ENCODE assay signal across 8 cellular contexts in the genomic region with DNA sequence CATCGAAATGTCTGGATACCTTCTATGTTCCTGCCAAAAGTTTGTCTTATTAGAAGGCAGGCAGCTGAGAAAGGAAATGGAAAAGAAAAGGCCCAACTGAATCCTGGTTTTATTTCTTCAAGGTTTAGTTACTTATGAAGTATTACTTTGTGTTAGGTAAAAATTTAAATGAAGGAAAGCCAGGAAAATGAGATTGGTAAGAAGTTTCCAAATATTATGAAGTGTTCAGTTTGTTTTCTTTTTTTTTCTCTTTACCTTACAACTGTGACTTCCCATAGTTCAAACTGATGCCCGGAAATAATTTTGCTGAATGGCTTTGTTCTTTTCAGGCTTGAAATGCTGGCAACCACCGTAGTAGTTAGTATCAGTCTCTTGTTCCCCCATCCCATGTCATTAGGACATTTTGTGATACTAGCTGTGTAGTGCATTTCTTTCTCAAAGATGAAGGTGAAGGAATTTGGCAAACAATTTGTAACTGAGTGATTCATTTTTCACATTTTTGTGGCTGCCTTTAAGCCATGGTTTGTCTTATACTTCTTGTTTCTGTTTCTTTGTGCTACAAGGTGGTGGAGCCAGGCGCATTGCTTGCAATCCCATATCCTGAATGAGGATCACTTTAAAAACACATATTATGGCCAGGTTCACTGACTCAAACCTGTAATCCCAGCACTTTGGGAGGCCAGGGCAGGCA. TPM values are rescaled to one million over a fixed set of nuclear protein-coding genes. Genes with fewer than 3 reads are reported as not detected.
A peak's percentile ranks its signal among the peaks of the same experiment; 100 is the strongest.
DNase-seq lines count a peak whose midpoint lies in the region; ATAC-seq and TF ChIP-seq lines count a peak whose summit lies in the region.

No MANE protein-coding gene starts in this region.

- CTCF ChIA-PET in Calu3 (lab: Charles Lee): interaction anchor here (0.6 kb wide), 1 partner anchor 19 kb away, joined by 3 read pairs; no protein-coding TSS in a partner anchor

- H3K36me3 Mint-ChIP-seq in Calu3 (ENCODE audit: insufficient read depth, unreplicated experiment): no peaks in the 10 kb centered on the region

- peak; percentile 67 for ATAC-seq in GM21515 (IDR thresholded peaks at IDR 0.05; ENCODE audit: unreplicated experiment)
- no peak for ATAC-seq in thoracic aorta (ENCODE audit: insufficient number of reproducible peaks, low FRiP score, low read depth)

- H3K27ac ChIP-seq in cingulate gyrus (ENCODE audit: low read depth, low read length) (peak overlapping the region; percentile 39), thoracic aorta (peak overlapping the region; percentile 15 to 22)

- DNase-seq in Calu3 (no peak), HS-27A (ENCODE audit: low read depth) (peak; percentile 19), thoracic aorta (ENCODE audit: low spot score) (no peak), Ammon's horn (ENCODE audit: low spot score) (no peak), cerebellum (ENCODE audit: low spot score) (no peak), GM10266 (ENCODE audit: extremely low spot score) (no peak)

- no TSS peak for BruUV-seq in Calu3 (replicated peaks; lab: Mats Ljungman, UMichigan)

- no peaks in the 10 kb centered on the region for H3K27me3 ChIP-seq in thoracic aorta (replicated peaks; ENCODE audit: insufficient read depth)

- peaks cover 3 to 6% of the 10 kb centered on the region in 2 donors for H3K4me1 ChIP-seq in thoracic aorta (ENCODE audit: control insufficient read depth in 1 of 2, low read depth in 2 of 2)

- peak overlapping the region; percentile 86 for H3K27ac Mint-ChIP-seq in Calu3 (ENCODE audit: unreplicated experiment)

- no peaks in the 10 kb centered on the region for H3K9me3 ChIP-seq in thoracic aorta

- no peak overlapping the region for H3K4me3 ChIP-seq in thoracic aorta

- H3K4me1 Mint-ChIP-seq in Calu3 (ENCODE audit: low read depth, unreplicated experiment): peaks cover 28% of the 10 kb centered on the region

- no peaks in the 10 kb centered on the region for H3K36me3 ChIP-seq in thoracic aorta

- no peaks in the 10 kb centered on the region for H3K27me3 Mint-ChIP-seq in Calu3 (ENCODE audit: unreplicated experiment)

- TF ChIP-seq CTCF in Calu3 (IDR thresholded peaks at IDR 0.05; ENCODE audit: unreplicated experiment) (no peak), thoracic aorta (IDR thresholded peaks at IDR 0.05) (no peak), GM10266 (IDR thresholded peaks at IDR 0.05; ENCODE audit: control insufficient read depth, insufficient read depth, low read depth, missing control alignments) (no peak)

- no peaks in the 10 kb centered on the region for H3K9me3 Mint-ChIP-seq in Calu3 (ENCODE audit: low read depth, unreplicated experiment)

- intact Hi-C loops in Calu3 (cut with micrococcal nuclease; ENCODE audit: unreplicated experiment): loop anchor here (5.0 kb wide), 1 partner anchor 39 kb away; a partner anchor contains a TSS

- H3K4me3 Mint-ChIP-seq in Calu3 (ENCODE audit: low read depth, unreplicated experiment): peak overlapping the region; percentile 40

RNA-seq across cellular contexts. Expression of a gene that starts 40.5 kb away (rescaled TPM):
- total RNA-seq in Calu3 (2022): 55.4 and 60.0 TPM in 2 replicates
- 10 to 100 TPM; 13.7 to 31.7 TPM for total RNA-seq in thoracic aorta
- total RNA-seq in cerebellum: 62.2 TPM
